ENCODE assay signal across 15 cellular contexts in the genomic region with DNA sequence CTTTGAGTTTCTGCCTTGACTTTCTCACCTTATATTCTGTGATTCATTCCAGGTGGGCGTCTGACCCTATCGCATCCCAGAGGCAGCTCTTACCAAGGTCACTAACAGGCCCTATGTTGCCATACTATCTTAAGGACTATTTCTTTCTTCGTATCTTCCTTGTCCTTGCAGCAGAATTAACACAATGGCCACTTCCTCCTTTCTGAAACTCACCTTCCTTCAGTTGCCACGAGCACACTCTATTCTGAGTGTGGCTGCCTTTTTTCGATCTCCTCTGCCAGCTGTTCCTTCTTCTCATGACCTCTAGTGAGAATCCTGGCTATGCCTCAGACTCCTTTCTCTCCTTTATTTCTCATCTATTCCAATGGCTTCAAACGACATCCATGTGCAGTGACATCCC.
DNase-seq lines count a peak whose midpoint lies in the region; ATAC-seq and TF ChIP-seq lines count a peak whose summit lies in the region.
"Had no signal": no experiment of that assay in that cellular context is flagged by ENCODE, and none has a peak within 500 bp of the region (broad histone marks: within the 10 kb centered on the region; RNA-seq: fewer than 3 reads in every experiment).

No MANE protein-coding gene starts in this region.

- no peak overlapping the region for H3K4me3 ChIP-seq in NB4 (ENCODE audit: low read depth, low read length)

- H3K4me1 Mint-ChIP-seq in activated T-cell treated with anti-CD3 and anti-CD28 coated beads, Interleukin-2, amount 50 U/mL, for 24 hours (ENCODE audit: low read depth), result peaks cover 32% of the 10 kb centered on the region
- peaks cover 26% of the 10 kb centered on the region for H3K4me1 Mint-ChIP-seq in activated naive CD8-positive, alpha-beta T cell (ENCODE audit: low read depth)
- H3K4me1 Mint-ChIP-seq in stimulated activated effector memory CD8-positive, alpha-beta T cell treated with anti-CD3 and anti-CD28 coated beads, Interleukin-12 subunit alpha, Interleukin-12 subunit beta, amount 100 ng/mL, for 72 hours, result peaks cover 11% of the 10 kb centered on the region

- H3K4me3 Mint-ChIP-seq in activated T-cell treated with anti-CD3 and anti-CD28 coated beads, Interleukin-2, amount 50 U/mL, for 24 hours, result no peak overlapping the region
- no peak overlapping the region for H3K4me3 Mint-ChIP-seq in activated naive CD8-positive, alpha-beta T cell
- H3K4me3 Mint-ChIP-seq in stimulated activated effector memory CD8-positive, alpha-beta T cell treated with anti-CD3 and anti-CD28 coated beads, Interleukin-12 subunit alpha, Interleukin-12 subunit beta, amount 100 ng/mL, for 72 hours, result no peak overlapping the region

- peaks cover 98% of the 10 kb centered on the region for H3K36me3 Mint-ChIP-seq in activated T-cell treated with anti-CD3 and anti-CD28 coated beads, Interleukin-2, amount 50 U/mL, for 24 hours (ENCODE audit: low read depth)
- peaks cover 21% of the 10 kb centered on the region for H3K36me3 Mint-ChIP-seq in activated naive CD8-positive, alpha-beta T cell
- peaks cover 100% of the 10 kb centered on the region for H3K36me3 Mint-ChIP-seq in stimulated activated effector memory CD8-positive, alpha-beta T cell treated with anti-CD3 and anti-CD28 coated beads, Interleukin-12 subunit alpha, Interleukin-12 subunit beta, amount 100 ng/mL, for 72 hours

- no peaks in the 10 kb centered on the region for H3K27me3 Mint-ChIP-seq in activated T-cell treated with anti-CD3 and anti-CD28 coated beads, Interleukin-2, amount 50 U/mL, for 24 hours
- no peaks in the 10 kb centered on the region for H3K27me3 Mint-ChIP-seq in activated naive CD8-positive, alpha-beta T cell

- peak overlapping the region; percentile 65 for H3K27ac Mint-ChIP-seq in activated T-cell treated with anti-CD3 and anti-CD28 coated beads, Interleukin-2, amount 50 U/mL, for 24 hours
- peak overlapping the region; percentile 84 for H3K27ac Mint-ChIP-seq in activated naive CD8-positive, alpha-beta T cell
- peak overlapping the region; percentile 8 for H3K27ac Mint-ChIP-seq in stimulated activated effector memory CD8-positive, alpha-beta T cell treated with anti-CD3 and anti-CD28 coated beads, Interleukin-12 subunit alpha, Interleukin-12 subunit beta, amount 100 ng/mL, for 72 hours

- no peak for DNase-seq in activated T-cell treated with anti-CD3 and anti-CD28 coated beads, Interleukin-2, amount 50 U/mL, for 24 hours
- DNase-seq in activated T-cell treated with anti-CD3 and anti-CD28 coated beads, Interleukin-2, amount 50 U/mL, for 48 hours, result no peak
- DNase-seq in NB4 (ENCODE audit: low read depth) (peak; percentile 30), activated gamma-delta T cell (lab: John Stamatoyannopoulos, UW) (no peak), NCI-H82 treated with DMSO at 0.1 percent for 48 hours (lab: John Stamatoyannopoulos, UW; ENCODE audit: unreplicated experiment) (no peak)
- DNase-seq in stimulated activated effector memory CD8-positive, alpha-beta T cell treated with anti-CD3 and anti-CD28 coated beads, Interleukin-12 subunit alpha, Interleukin-12 subunit beta, amount 100 ng/mL, for 72 hours (ENCODE audit: low spot score in 2 of 2), result no peak
- DNase-seq: activated CD8-positive, alpha-beta memory T cell treated with anti-CD3 and anti-CD28 coated beads for 24 hours; activated effector memory CD4-positive, alpha-beta T cell treated with anti-CD3 and anti-CD28 coated beads, Interleukin-2, amount 50 U/mL, for 16 hours; brain microvascular endothelial cell; NCI-H1417; NCI-H226; SHP77 treated with DMSO at 0.1 percent for 48 hours had no signal

- TF ChIP-seq POLR2A in NB4 (IDR thresholded peaks at IDR 0.05; ENCODE audit: extremely low read depth, insufficient read length), result no peak

- ATAC-seq in stimulated activated effector memory CD8-positive, alpha-beta T cell treated with anti-CD3 and anti-CD28 coated beads, Interleukin-12 subunit alpha, Interleukin-12 subunit beta, amount 100 ng/mL, for 72 hours, result no peak
- no peak for ATAC-seq in HG03571 (IDR thresholded peaks at IDR 0.05; ENCODE audit: unreplicated experiment)
- ATAC-seq: esophagus mucosa had no signal

- no peak for TF ChIP-seq CTCF in NB4 (IDR thresholded peaks at IDR 0.05; ENCODE audit: low read depth, low read length)

- peaks cover 1% of the 10 kb centered on the region for H3K9me3 Mint-ChIP-seq in activated T-cell treated with anti-CD3 and anti-CD28 coated beads, Interleukin-2, amount 50 U/mL, for 24 hours
- H3K9me3 Mint-ChIP-seq in activated naive CD8-positive, alpha-beta T cell (ENCODE audit: low read depth), result no peaks in the 10 kb centered on the region
- H3K9me3 Mint-ChIP-seq in stimulated activated effector memory CD8-positive, alpha-beta T cell treated with anti-CD3 and anti-CD28 coated beads, Interleukin-12 subunit alpha, Interleukin-12 subunit beta, amount 100 ng/mL, for 72 hours, result peaks cover 2% of the 10 kb centered on the region

Comparison
In these comparisons a context has a peak if more than half of its experiments do, and no peak if none do; other contexts are left out.
1. H3K27ac Mint-ChIP-seq: peak in every context shown above with its lines; median percentile 84 in activated naive CD8-positive, alpha-beta T cell; 65 in activated T-cell treated with anti-CD3 and anti-CD28 coated beads, Interleukin-2, amount 50 U/mL, for 24 hours; 8 in stimulated activated effector memory CD8-positive, alpha-beta T cell treated with anti-CD3 and anti-CD28 coated beads, Interleukin-12 subunit alpha, Interleukin-12 subunit beta, amount 100 ng/mL, for 72 hours.